In the genomic region with DNA sequence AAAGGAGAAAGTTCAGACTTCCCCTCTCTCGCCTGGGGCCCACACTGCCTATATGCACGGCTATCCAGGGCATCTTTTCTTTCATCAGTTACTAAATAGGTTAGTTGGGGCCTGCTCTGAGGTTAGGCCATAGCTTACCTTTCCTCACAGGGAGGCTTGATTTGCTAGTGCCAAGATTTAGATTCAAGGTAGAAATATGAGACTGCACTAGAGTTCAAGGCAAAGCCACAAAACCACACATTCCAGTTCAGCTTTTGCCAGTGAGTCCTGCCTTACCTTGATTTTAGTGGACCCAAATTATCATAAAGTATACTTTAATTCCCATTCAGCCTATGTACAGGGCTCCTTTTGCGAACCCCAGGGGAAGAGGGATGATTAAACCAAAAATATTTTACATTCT, we compare ENCODE assay signal across 24 cellular contexts.
DNase-seq lines count a peak whose midpoint lies in the region; ATAC-seq and TF ChIP-seq lines count a peak whose summit lies in the region.
"Had no signal": no experiment of that assay in that cellular context is flagged by ENCODE, and none has a peak within 500 bp of the region (broad histone marks: within the 10 kb centered on the region; RNA-seq: fewer than 3 reads in every experiment).

No MANE protein-coding gene starts in this region.

- no peak overlapping the region for H4K5ac ChIP-seq in H9 (ENCODE audit: insufficient read length, low read depth, low read length)

- H3K27me3 ChIP-seq in H9 (ENCODE audit: insufficient read depth, low read length), result no peaks in the 10 kb centered on the region
- H3K27me3 ChIP-seq in PC-3 (ENCODE audit: low read length), result no peaks in the 10 kb centered on the region
- H3K27me3 ChIP-seq: BLaER1, Peyer's patch had no signal

- no peak overlapping the region for H3K4me2 ChIP-seq in H9 (ENCODE audit: insufficient read depth, insufficient read length, low read length)
- no peak overlapping the region for H3K4me2 ChIP-seq in PC-3 (ENCODE audit: low read length)
- H3K4me2 ChIP-seq: BLaER1 had no signal

- no peak overlapping the region for H3T11ph ChIP-seq in H9 (ENCODE audit: low read length)

- H2AFZ ChIP-seq in H9 (ENCODE audit: low read length), result no peak overlapping the region
- no peak overlapping the region for H2AFZ ChIP-seq in PC-3 (ENCODE audit: low read length)

- H4K20me1 ChIP-seq in H9 (ENCODE audit: control insufficient read depth, insufficient read depth, insufficient read length) (no peaks in the 10 kb centered on the region), PC-3 (ENCODE audit: low read length) (no peaks in the 10 kb centered on the region)
- H4K20me1 ChIP-seq: BLaER1 had no signal

- H3K4me3 Mint-ChIP-seq in H9 (no peak overlapping the region), mesothelial cell of epicardium (no peak overlapping the region)
- H3K4me3 Mint-ChIP-seq: CD4-positive, alpha-beta T cell had no signal

- no CpG with 5 or more reads among the region's 3 CpGs for WGBS in H9 (ENCODE audit: extremely low coverage, insufficient read length, low lambda C conversion rate)

- no peaks in the 10 kb centered on the region for H3F3A ChIP-seq in PC-3 (ENCODE audit: low read length, unreplicated experiment)

- POLR2A ChIA-PET in PC-3 (lab: Charles Lee; ENCODE audit: unreplicated experiment), result no interaction called here

- no peak overlapping the region for H2BK20ac ChIP-seq in H9 (ENCODE audit: low read depth, low read length, poor library complexity, severe bottlenecking)

- H3K56ac ChIP-seq in H9 (ENCODE audit: insufficient read length, low read depth, low read length), result no peak overlapping the region

- H3K23me2 ChIP-seq in H9 (ENCODE audit: insufficient read length, low read depth, low read length, poor library complexity, severe bottlenecking), result no peaks in the 10 kb centered on the region

- H3K9me3 ChIP-seq in H9 (ENCODE audit: control insufficient read depth, low read depth, low read length), result no peaks in the 10 kb centered on the region
- H3K9me3 ChIP-seq in PC-3 (ENCODE audit: low read length), result no peaks in the 10 kb centered on the region
- H3K9me3 ChIP-seq: BLaER1, HAP-1, Peyer's patch, SJCRH30 had no signal

- no TSS peak for BruUV-seq in PC-3 (replicated peaks; lab: Mats Ljungman, UMichigan)

- H3K14ac ChIP-seq in H9 (ENCODE audit: insufficient read depth, low read length), result no peak overlapping the region

- no peaks in the 10 kb centered on the region for H3K4me1 ChIP-seq in H9 (ENCODE audit: insufficient read depth, low read length)
- H3K4me1 ChIP-seq in PC-3 (ENCODE audit: insufficient read depth, low read length), result no peaks in the 10 kb centered on the region
- H3K4me1 ChIP-seq: BLaER1, Peyer's patch, SJCRH30 had no signal

- H3K4me1 Mint-ChIP-seq in H9 (peaks cover 16 to 18% of the 10 kb centered on the region in 2 experiments), mesothelial cell of epicardium (peaks cover 53% of the 10 kb centered on the region)

- H3K4ac ChIP-seq in H9 (ENCODE audit: low read depth, low read length), result no peak overlapping the region

- in situ Hi-C loops in astrocyte of the cerebellum (cut with HindIII; ENCODE audit: low sequenced_read_pairs), result no loop called here

- no peak overlapping the region for H4K8ac ChIP-seq in H9 (replicated peaks; ENCODE audit: insufficient read length, low read depth, low read length)

- H3K36me3 Mint-ChIP-seq in H9 (ENCODE audit: insufficient read depth in 1 of 3, low read depth in 3 of 3), result no peaks in the 10 kb centered on the region
- no peaks in the 10 kb centered on the region for H3K36me3 Mint-ChIP-seq in mesothelial cell of epicardium

- intact Hi-C loops in PC-3 (cut with micrococcal nuclease), result no loop called here

- H2BK12ac ChIP-seq in H9 (ENCODE audit: insufficient read length, low read depth, low read length), result no peak overlapping the region

- no peak overlapping the region for H3K23ac ChIP-seq in H9 (ENCODE audit: insufficient read length, low read depth, low read length)

- H2BK120ac ChIP-seq in H9 (ENCODE audit: low read depth, low read length, poor library complexity, severe bottlenecking), result no peak overlapping the region

- DNase-seq in H9, result no peak
- peak; percentile 18 for DNase-seq in PC-3
- DNase-seq in astrocyte of the cerebellum (ENCODE audit: low read depth), result peak; percentile 0
- DNase-seq in mesothelial cell of epicardium (ENCODE audit: low spot score in 2 of 2, unreplicated experiment in 2 of 2), result no peak
- no peak for DNase-seq in activated CD4-positive, alpha-beta T cell treated with anti-CD3 and anti-CD28 coated beads for 48 hours
- DNase-seq: ACHN; CD4-positive, alpha-beta T cell; COR-L47; KG1; MV-4-11; NCI-H1105 treated with DMSO at 0.1 percent for 48 hours; NCI-H1694; NCI-H2227 treated with DMSO at 0.1 percent for 48 hours; NCI-H524; NCI-H774; NK-92 treated with Interleukin-12 subunit alpha and Interleukin-12 subunit beta, amount 100 ng/mL, for 24 hours; Peyer's patch; SJCRH30; T-helper 1 cell had no signal

- no peaks in the 10 kb centered on the region for H3K36me3 ChIP-seq in PC-3 (ENCODE audit: low read depth, low read length)
- H3K36me3 ChIP-seq: BLaER1, HAP-1, Peyer's patch, SJCRH30 had no signal

- CTCF ChIA-PET in PC-3 (lab: Charles Lee), result no interaction called here

- no peaks in the 10 kb centered on the region for H3K9me2 ChIP-seq in PC-3 (replicated peaks; ENCODE audit: low read length)

- no peak overlapping the region for H2AK5ac ChIP-seq in H9 (ENCODE audit: insufficient read length, low read length)

- H2BK15ac ChIP-seq in H9 (ENCODE audit: low read depth, low read length), result no peak overlapping the region

- H3K9ac ChIP-seq in H9 (ENCODE audit: extremely low read depth, insufficient read length, low read length) (no peak overlapping the region), PC-3 (ENCODE audit: low read length) (no peak overlapping the region)
- H3K9ac ChIP-seq: BLaER1 had no signal

- H3K27me3 Mint-ChIP-seq in H9 (ENCODE audit: low read depth) (no peaks in the 10 kb centered on the region), mesothelial cell of epicardium (ENCODE audit: low read depth) (no peaks in the 10 kb centered on the region)
- H3K27me3 Mint-ChIP-seq: CD4-positive, alpha-beta T cell had no signal

- no peak for ATAC-seq in PC-3
- ATAC-seq in GM18511 (IDR thresholded peaks at IDR 0.05; ENCODE audit: unreplicated experiment), result no peak
- no peak for ATAC-seq in GM21515 (IDR thresholded peaks at IDR 0.05; ENCODE audit: unreplicated experiment)
- ATAC-seq in GM21825 (IDR thresholded peaks at IDR 0.05; ENCODE audit: unreplicated experiment), result no peak

- no peak overlapping the region for H4K91ac ChIP-seq in H9 (ENCODE audit: insufficient read length, low read depth, low read length)

- no peak overlapping the region for H3K4me3 ChIP-seq in PC-3 (ENCODE audit: low read length)
- H3K4me3 ChIP-seq in astrocyte of the cerebellum (ENCODE audit: low read depth, low read length), result no peak overlapping the region
- H3K4me3 ChIP-seq: BLaER1, HAP-1, Peyer's patch, SJCRH30 had no signal

- H3K79me1 ChIP-seq in H9 (ENCODE audit: insufficient read depth, low read depth, low read length, poor library complexity, severe bottlenecking), result no peaks in the 10 kb centered on the region

- no peaks in the 10 kb centered on the region for H3K79me2 ChIP-seq in H9 (ENCODE audit: insufficient read depth, low read length)
- no peaks in the 10 kb centered on the region for H3K79me2 ChIP-seq in PC-3 (ENCODE audit: low read length)

- H3K9me3 Mint-ChIP-seq in H9 (no peaks in the 10 kb centered on the region), mesothelial cell of epicardium (no peaks in the 10 kb centered on the region)

- H3K27ac Mint-ChIP-seq in H9, result peak overlapping the region in 2 of 3 experiments; percentile 29 to 82; a peak in 2 of 7 replicates
- H3K27ac Mint-ChIP-seq in mesothelial cell of epicardium, result peak overlapping the region; percentile 17
- H3K27ac Mint-ChIP-seq: CD4-positive, alpha-beta T cell had no signal

- no peak for TF ChIP-seq CTCF in H9 (conservative IDR thresholded peaks at IDR 0.05)
- TF ChIP-seq CTCF in PC-3 (conservative IDR thresholded peaks at IDR 0.05; ENCODE audit: low read depth, low read length), result no peak
- no peak for TF ChIP-seq CTCF in astrocyte of the cerebellum (IDR thresholded peaks at IDR 0.05; ENCODE audit: low read depth, low read length, missing control alignments)
- no peak for TF ChIP-seq CTCF in mesothelial cell of epicardium (IDR thresholded peaks at IDR 0.05; ENCODE audit: unreplicated experiment)

- no peak overlapping the region for H3K18ac ChIP-seq in H9 (ENCODE audit: insufficient read length, low read depth, low read length)

- H3K27ac ChIP-seq in H9 (ENCODE audit: insufficient read length, low read depth, low read length) (no peak overlapping the region), PC-3 (ENCODE audit: low read length) (no peak overlapping the region)
- H3K27ac ChIP-seq: BLaER1, Peyer's patch, SJCRH30 had no signal

- no peak overlapping the region for H2BK5ac ChIP-seq in H9 (ENCODE audit: insufficient read length, low read length)

Comparison
In these comparisons a context has a peak if more than half of its experiments do, and no peak if none do; other contexts are left out.
1. DNase-seq: peak in PC-3 (single experiment) and astrocyte of the cerebellum (single experiment); none in H9 (single experiment), mesothelial cell of epicardium (0 of 2) and activated CD4-positive, alpha-beta T cell treated with anti-CD3 and anti-CD28 coated beads for 48 hours (single experiment).